Comparison of ENCODE assay signal across 1 cellular context in the genomic region with DNA sequence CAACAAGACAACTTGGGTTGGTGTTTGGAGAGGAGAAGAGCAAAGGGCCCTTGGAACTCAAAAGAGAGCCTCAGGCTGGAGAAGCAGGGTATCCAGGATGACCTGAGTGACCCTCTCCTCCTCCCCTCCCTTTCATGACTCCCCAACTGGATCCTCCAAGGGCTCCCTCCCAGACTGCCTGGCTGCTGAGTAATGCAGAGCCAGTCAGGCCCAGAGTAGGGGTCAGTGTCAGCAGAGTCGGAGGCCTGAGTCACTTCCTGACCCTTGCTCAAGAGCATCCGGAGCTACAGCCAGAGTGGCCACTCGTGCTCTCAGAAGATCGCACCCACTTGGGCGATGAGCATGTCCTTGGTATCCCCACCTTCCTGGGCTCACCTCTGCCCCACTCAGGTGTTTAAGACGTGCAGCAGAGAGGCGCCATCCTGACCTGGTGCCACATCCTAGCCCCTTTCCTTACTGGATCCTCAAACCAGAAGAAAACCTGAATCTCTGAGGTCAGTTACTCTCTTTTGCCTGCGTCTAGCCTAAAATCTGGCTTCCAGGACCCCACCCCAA.
TF ChIP-seq lines count a peak whose summit lies in the region.

No MANE protein-coding gene starts in this region.

TF ChIP-seq in HepG2, 621 proteins besides CTCF, POLR2A, EP300 and RAD21 (continued from another document and continues in another):
- TF ChIP-seq, protein P1, sequence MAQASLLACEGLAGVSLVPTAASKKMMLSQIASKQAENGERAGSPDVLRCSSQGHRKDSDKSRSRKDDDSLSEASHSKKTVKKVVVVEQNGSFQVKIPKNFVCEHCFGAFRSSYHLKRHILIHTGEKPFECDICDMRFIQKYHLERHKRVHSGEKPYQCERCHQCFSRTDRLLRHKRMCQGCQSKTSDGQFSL (CRISPR knock-in tag; IDR thresholded peaks at IDR 0.05) = no peak
- TF ChIP-seq ZNF160 (CRISPR knock-in tag; IDR thresholded peaks at IDR 0.05) = no peak
- TF ChIP-seq, protein P2, sequence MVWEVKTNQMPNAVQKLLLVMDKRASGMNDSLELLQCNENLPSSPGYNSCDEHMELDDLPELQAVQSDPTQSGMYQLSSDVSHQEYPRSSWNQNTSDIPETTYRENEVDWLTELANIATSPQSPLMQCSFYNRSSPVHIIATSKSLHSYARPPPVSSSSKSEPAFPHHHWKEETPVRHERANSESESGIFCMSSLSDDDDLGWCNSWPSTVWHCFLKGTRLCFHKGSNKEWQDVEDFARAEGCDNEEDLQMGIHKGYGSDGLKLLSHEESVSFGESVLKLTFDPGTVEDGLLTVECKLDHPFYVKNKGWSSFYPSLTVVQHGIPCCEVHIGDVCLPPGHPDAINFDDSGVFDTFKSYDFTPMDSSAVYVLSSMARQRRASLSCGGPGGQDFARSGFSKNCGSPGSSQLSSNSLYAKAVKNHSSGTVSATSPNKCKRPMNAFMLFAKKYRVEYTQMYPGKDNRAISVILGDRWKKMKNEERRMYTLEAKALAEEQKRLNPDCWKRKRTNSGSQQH (CRISPR knock-in tag; IDR thresholded peaks at IDR 0.05; ENCODE audit: low read depth) = 0 out of 2 replicates have a peak, but pooled peaks have one; percentile 14
- TF ChIP-seq ZNF83 (CRISPR knock-in tag; IDR thresholded peaks at IDR 0.05; ENCODE audit: borderline replicate concordance) = no peak
- TF ChIP-seq MEIS2 (CRISPR knock-in tag; IDR thresholded peaks at IDR 0.05) = peak; percentile 50; the same call in 1 of the 2 replicates
- TF ChIP-seq, protein P3, sequence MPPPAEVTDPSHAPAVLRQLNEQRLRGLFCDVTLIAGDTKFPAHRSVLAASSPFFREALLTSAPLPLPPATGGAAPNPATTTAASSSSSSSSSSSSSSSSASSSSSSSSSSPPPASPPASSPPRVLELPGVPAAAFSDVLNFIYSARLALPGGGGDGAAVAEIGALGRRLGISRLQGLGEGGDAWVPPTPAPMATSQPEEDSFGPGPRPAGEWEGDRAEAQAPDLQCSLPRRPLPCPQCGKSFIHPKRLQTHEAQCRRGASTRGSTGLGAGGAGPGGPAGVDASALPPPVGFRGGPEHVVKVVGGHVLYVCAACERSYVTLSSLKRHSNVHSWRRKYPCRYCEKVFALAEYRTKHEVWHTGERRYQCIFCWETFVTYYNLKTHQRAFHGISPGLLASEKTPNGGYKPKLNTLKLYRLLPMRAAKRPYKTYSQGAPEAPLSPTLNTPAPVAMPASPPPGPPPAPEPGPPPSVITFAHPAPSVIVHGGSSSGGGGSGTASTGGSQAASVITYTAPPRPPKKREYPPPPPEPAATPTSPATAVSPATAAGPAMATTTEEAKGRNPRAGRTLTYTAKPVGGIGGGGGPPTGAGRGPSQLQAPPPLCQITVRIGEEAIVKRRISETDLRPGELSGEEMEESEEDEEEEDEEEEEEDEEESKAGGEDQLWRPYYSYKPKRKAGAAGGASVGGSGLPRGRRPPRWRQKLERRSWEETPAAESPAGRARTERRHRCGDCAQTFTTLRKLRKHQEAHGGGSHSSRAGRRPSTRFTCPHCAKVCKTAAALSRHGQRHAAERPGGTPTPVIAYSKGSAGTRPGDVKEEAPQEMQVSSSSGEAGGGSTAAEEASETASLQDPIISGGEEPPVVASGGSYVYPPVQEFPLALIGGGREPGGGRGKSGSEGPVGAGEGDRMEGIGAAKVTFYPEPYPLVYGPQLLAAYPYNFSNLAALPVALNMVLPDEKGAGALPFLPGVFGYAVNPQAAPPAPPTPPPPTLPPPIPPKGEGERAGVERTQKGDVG (CRISPR knock-in tag; IDR thresholded peaks at IDR 0.05; ENCODE audit: borderline replicate concordance) = no peak
- peak; percentile 53; the same call in 1 of the 2 replicates for TF ChIP-seq ZNF788 (CRISPR knock-in tag; IDR thresholded peaks at IDR 0.05; ENCODE audit: borderline replicate concordance)
- no peak for TF ChIP-seq ZNF232 (CRISPR knock-in tag; IDR thresholded peaks at IDR 0.05; ENCODE audit: borderline replicate concordance)
- 0 out of 2 replicates have a peak, but pooled peaks have one; percentile 40 for TF ChIP-seq ZNF350 (CRISPR knock-in tag; IDR thresholded peaks at IDR 0.05; ENCODE audit: borderline replicate concordance, low read depth)
- no peak for TF ChIP-seq ZNF781 (CRISPR knock-in tag; IDR thresholded peaks at IDR 0.05; ENCODE audit: borderline replicate concordance, not compliant biosample characterization)
- TF ChIP-seq ZFP62 (CRISPR knock-in tag; IDR thresholded peaks at IDR 0.05) = no peak
- no peak for TF ChIP-seq SMC3 (IDR thresholded peaks at IDR 0.05; ENCODE audit: low read length)
- TF ChIP-seq GABPB1 (CRISPR knock-in tag; IDR thresholded peaks at IDR 0.05) = peak; percentile 75
- TF ChIP-seq NFKBIZ (CRISPR knock-in tag; IDR thresholded peaks at IDR 0.05) = peak; percentile 21; the same call in 1 of the 2 replicates
- no peak for TF ChIP-seq FLYWCH1 (CRISPR knock-in tag; IDR thresholded peaks at IDR 0.05)
- TF ChIP-seq POLR2AphosphoS5 (IDR thresholded peaks at IDR 0.05; ENCODE audit: low read depth, low read length) = peak; percentile 56
- TF ChIP-seq, protein P4, sequence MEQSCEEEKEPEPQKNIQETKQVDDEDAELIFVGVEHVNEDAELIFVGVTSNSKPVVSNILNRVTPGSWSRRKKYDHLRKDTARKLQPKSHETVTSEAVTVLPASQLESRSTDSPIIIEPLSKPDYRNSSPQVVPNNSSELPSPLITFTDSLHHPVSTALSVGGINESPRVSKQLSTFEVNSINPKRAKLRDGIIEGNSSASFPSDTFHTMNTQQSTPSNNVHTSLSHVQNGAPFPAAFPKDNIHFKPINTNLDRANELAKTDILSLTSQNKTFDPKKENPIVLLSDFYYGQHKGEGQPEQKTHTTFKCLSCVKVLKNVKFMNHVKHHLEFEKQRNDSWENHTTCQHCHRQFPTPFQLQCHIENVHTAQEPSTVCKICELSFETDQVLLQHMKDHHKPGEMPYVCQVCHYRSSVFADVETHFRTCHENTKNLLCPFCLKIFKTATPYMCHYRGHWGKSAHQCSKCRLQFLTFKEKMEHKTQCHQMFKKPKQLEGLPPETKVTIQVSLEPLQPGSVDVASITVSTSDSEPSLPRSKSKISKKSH (CRISPR knock-in tag; IDR thresholded peaks at IDR 0.05; ENCODE audit: borderline replicate concordance) = no peak
- TF ChIP-seq, protein P5, sequence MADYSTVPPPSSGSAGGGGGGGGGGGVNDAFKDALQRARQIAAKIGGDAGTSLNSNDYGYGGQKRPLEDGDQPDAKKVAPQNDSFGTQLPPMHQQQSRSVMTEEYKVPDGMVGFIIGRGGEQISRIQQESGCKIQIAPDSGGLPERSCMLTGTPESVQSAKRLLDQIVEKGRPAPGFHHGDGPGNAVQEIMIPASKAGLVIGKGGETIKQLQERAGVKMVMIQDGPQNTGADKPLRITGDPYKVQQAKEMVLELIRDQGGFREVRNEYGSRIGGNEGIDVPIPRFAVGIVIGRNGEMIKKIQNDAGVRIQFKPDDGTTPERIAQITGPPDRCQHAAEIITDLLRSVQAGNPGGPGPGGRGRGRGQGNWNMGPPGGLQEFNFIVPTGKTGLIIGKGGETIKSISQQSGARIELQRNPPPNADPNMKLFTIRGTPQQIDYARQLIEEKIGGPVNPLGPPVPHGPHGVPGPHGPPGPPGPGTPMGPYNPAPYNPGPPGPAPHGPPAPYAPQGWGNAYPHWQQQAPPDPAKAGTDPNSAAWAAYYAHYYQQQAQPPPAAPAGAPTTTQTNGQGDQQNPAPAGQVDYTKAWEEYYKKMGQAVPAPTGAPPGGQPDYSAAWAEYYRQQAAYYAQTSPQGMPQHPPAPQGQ (CRISPR knock-in tag; IDR thresholded peaks at IDR 0.05; ENCODE audit: borderline replicate concordance) = no peak
- TF ChIP-seq, protein P6, sequence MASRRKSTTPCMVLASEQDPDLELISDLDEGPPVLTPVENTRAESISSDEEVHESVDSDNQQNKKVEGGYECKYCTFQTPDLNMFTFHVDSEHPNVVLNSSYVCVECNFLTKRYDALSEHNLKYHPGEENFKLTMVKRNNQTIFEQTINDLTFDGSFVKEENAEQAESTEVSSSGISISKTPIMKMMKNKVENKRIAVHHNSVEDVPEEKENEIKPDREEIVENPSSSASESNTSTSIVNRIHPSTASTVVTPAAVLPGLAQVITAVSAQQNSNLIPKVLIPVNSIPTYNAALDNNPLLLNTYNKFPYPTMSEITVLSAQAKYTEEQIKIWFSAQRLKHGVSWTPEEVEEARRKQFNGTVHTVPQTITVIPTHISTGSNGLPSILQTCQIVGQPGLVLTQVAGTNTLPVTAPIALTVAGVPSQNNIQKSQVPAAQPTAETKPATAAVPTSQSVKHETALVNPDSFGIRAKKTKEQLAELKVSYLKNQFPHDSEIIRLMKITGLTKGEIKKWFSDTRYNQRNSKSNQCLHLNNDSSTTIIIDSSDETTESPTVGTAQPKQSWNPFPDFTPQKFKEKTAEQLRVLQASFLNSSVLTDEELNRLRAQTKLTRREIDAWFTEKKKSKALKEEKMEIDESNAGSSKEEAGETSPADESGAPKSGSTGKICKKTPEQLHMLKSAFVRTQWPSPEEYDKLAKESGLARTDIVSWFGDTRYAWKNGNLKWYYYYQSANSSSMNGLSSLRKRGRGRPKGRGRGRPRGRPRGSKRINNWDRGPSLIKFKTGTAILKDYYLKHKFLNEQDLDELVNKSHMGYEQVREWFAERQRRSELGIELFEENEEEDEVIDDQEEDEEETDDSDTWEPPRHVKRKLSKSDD (CRISPR knock-in tag; IDR thresholded peaks at IDR 0.05; ENCODE audit: low read depth) = no peak
- no peak for TF ChIP-seq ZNF274 (CRISPR knock-in tag; IDR thresholded peaks at IDR 0.05)
- no peak for TF ChIP-seq ZSCAN20 (CRISPR knock-in tag; IDR thresholded peaks at IDR 0.05; ENCODE audit: borderline replicate concordance)
- TF ChIP-seq REXO4 (CRISPR knock-in tag; IDR thresholded peaks at IDR 0.05; ENCODE audit: borderline replicate concordance) = no peak
- TF ChIP-seq ARNT (IDR thresholded peaks at IDR 0.05) = no peak
- TF ChIP-seq ZNF674 (CRISPR knock-in tag; IDR thresholded peaks at IDR 0.05; ENCODE audit: low read depth) = no peak
- TF ChIP-seq ZBTB7B (CRISPR knock-in tag; IDR thresholded peaks at IDR 0.05) = 0 out of 2 replicates have a peak, but pooled peaks have one; percentile 39
- TF ChIP-seq ISX (CRISPR knock-in tag; conservative IDR thresholded peaks at IDR 0.05) = no peak
- no peak for TF ChIP-seq MYNN (CRISPR knock-in tag; IDR thresholded peaks at IDR 0.05; ENCODE audit: low read depth)
- TF ChIP-seq HDAC6 (IDR thresholded peaks at IDR 0.05; ENCODE audit: low read depth, low read length) = no peak
- peak; percentile 53; the same call in 1 of the 2 replicates for TF ChIP-seq HOXA3 (CRISPR knock-in tag; IDR thresholded peaks at IDR 0.05)
- no peak for TF ChIP-seq AHR (CRISPR knock-in tag; IDR thresholded peaks at IDR 0.05)
- TF ChIP-seq TBX3 (IDR thresholded peaks at IDR 0.05; ENCODE audit: borderline replicate concordance) = no peak
- TF ChIP-seq ZNF891 (CRISPR knock-in tag; IDR thresholded peaks at IDR 0.05) = no peak
- TF ChIP-seq, protein P7, sequence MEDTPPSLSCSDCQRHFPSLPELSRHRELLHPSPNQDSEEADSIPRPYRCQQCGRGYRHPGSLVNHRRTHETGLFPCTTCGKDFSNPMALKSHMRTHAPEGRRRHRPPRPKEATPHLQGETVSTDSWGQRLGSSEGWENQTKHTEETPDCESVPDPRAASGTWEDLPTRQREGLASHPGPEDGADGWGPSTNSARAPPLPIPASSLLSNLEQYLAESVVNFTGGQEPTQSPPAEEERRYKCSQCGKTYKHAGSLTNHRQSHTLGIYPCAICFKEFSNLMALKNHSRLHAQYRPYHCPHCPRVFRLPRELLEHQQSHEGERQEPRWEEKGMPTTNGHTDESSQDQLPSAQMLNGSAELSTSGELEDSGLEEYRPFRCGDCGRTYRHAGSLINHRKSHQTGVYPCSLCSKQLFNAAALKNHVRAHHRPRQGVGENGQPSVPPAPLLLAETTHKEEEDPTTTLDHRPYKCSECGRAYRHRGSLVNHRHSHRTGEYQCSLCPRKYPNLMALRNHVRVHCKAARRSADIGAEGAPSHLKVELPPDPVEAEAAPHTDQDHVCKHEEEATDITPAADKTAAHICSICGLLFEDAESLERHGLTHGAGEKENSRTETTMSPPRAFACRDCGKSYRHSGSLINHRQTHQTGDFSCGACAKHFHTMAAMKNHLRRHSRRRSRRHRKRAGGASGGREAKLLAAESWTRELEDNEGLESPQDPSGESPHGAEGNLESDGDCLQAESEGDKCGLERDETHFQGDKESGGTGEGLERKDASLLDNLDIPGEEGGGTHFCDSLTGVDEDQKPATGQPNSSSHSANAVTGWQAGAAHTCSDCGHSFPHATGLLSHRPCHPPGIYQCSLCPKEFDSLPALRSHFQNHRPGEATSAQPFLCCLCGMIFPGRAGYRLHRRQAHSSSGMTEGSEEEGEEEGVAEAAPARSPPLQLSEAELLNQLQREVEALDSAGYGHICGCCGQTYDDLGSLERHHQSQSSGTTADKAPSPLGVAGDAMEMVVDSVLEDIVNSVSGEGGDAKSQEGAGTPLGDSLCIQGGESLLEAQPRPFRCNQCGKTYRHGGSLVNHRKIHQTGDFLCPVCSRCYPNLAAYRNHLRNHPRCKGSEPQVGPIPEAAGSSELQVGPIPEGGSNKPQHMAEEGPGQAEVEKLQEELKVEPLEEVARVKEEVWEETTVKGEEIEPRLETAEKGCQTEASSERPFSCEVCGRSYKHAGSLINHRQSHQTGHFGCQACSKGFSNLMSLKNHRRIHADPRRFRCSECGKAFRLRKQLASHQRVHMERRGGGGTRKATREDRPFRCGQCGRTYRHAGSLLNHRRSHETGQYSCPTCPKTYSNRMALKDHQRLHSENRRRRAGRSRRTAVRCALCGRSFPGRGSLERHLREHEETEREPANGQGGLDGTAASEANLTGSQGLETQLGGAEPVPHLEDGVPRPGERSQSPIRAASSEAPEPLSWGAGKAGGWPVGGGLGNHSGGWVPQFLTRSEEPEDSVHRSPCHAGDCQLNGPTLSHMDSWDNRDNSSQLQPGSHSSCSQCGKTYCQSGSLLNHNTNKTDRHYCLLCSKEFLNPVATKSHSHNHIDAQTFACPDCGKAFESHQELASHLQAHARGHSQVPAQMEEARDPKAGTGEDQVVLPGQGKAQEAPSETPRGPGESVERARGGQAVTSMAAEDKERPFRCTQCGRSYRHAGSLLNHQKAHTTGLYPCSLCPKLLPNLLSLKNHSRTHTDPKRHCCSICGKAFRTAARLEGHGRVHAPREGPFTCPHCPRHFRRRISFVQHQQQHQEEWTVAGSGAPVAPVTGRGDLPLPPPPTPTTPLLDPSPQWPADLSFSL (CRISPR knock-in tag; IDR thresholded peaks at IDR 0.05) = no peak
